ENCODE assay signal across 4 cellular contexts in genomic region chr2:73314441-73314840, GRCh38. TPM values are rescaled to one million over a fixed set of nuclear protein-coding genes. Genes with fewer than 3 reads are reported as not detected.
"Had no signal": no experiment of that assay in that cellular context is flagged by ENCODE, and none has a peak within 500 bp of the region (broad histone marks: within the 10 kb centered on the region; RNA-seq: fewer than 3 reads in every experiment).

No MANE protein-coding gene starts in this region.

- H3K4me3 ChIP-seq: GM12878 had no signal

- DNase-seq: GDM1, GF-D8 had no signal

RNA-seq across cellular contexts. Expression of gene EGR4, which starts 21.1 kb away (rescaled TPM):
- total RNA-seq: G401, GM12878 had no signal
